In the genomic region with DNA sequence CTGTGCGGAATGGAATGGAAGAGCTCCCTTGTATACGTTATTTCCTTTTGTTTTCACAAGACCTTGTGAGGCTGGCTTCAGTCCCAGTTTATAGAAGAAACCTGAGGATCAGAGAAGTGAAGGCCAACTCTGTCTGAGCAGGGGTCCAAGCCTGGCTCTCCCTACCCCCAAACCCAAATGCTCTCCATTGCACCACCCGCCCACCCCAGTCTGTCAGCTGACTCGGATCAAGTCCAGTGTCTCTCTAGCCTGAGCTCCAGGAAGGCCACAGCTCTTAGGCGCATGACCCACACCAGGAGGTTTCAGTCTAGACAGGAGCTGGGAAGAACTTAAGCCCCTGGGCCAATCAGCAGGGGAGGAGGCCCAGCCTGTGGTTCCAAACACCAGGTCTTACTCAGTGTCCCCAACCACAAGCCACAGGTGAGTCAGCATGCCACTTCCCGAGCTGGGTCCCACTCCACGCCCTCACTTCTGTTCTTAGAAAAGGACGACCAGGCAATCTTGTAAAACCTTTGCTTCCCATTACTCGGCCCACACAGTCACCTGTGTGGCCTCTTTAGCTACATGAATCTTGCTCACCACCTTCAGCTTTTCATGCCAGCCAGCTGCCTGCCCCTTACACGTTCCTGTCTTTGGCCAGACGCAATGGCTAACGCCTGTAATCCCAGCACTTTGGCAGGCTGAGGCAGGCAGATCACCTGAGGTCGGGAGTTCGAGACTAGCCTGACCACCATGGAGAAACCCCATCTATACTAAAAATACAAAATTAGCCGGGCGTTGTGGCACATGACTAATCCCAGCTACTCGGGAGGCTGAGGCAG, we compare ENCODE assay signal across 8 cellular contexts. TPM values are rescaled to one million over a fixed set of nuclear protein-coding genes. Genes with fewer than 3 reads are reported as not detected.
DNase-seq lines count a peak whose midpoint lies in the region; ATAC-seq and TF ChIP-seq lines count a peak whose summit lies in the region.

No MANE protein-coding gene starts in this region.

- intact Hi-C loops in OCI-LY7 (cut with micrococcal nuclease; ENCODE audit: unreplicated experiment): no loop called here
- intact Hi-C loops in Right ventricle myocardium superior (cut with DNase I): no loop called here
- intact Hi-C loops in uterus (cut with DNase I; ENCODE audit: low total_unique reads): no loop called here

- H3K9me2 ChIP-seq in OCI-LY7 (ENCODE audit: insufficient read depth, low read length): no peaks in the 10 kb centered on the region

- POLR2A ChIA-PET in OCI-LY7 (lab: Charles Lee): interaction anchor here (1.1 to 2.8 kb wide), 8 partner anchors 9 to 53 kb away, joined by 3 to 16 read pairs (median 5); partner anchors contain the start of gene CKLF

- DNase-seq in ELR (ENCODE audit: low read depth) (peak; percentile 93), OCI-LY7 (ENCODE audit: low spot score) (peak; percentile 14), activated T-helper 1 cell treated with Interleukin-2 at 50 U/mL for 16 hours (ENCODE audit: low read depth) (peak; percentile 81), Right ventricle myocardium superior (peak; percentile 69), uterus (no peak), NCI-H524 (lab: John Stamatoyannopoulos, UW) (no peak)
- peak; percentile 86 for DNase-seq in stimulated activated CD4-positive, alpha-beta T cell treated with anti-CD3 and anti-CD28 coated beads, Interleukin-4, amount 100 ng/mL, for 1 hour

- no peak overlapping the region for H3K27ac ChIP-seq in OCI-LY7 (ENCODE audit: low read depth, low read length, poor library complexity, severe bottlenecking)
- peak overlapping the region in 1 of 2 donors; percentile 23 for H3K27ac ChIP-seq in uterus

- no TSS peak for BruUV-seq in OCI-LY7 (replicated peaks; lab: Mats Ljungman, UMichigan)

- H3K4me3 ChIP-seq in OCI-LY7 (ENCODE audit: low read depth, low read length, poor library complexity, severe bottlenecking): no peak overlapping the region
- no peak overlapping the region for H3K4me3 ChIP-seq in uterus

- no peaks in the 10 kb centered on the region for H3K27me3 ChIP-seq in uterus

- H3K36me3 ChIP-seq in OCI-LY7 (ENCODE audit: insufficient read depth, low read length) (no peaks in the 10 kb centered on the region), uterus (no peaks in the 10 kb centered on the region)

- H2AFZ ChIP-seq in OCI-LY7 (ENCODE audit: low read length): no peak overlapping the region

- TF ChIP-seq CTCF in OCI-LY7 (conservative IDR thresholded peaks at IDR 0.05; ENCODE audit: low read length) (no peak), uterus (IDR thresholded peaks at IDR 0.05) (no peak)

- H4K20me1 ChIP-seq in OCI-LY7 (ENCODE audit: insufficient read depth, low read length): no peaks in the 10 kb centered on the region

- ATAC-seq in HG02610 (IDR thresholded peaks at IDR 0.05; ENCODE audit: unreplicated experiment): peak; percentile 85
- ATAC-seq in Right ventricle myocardium superior (ENCODE audit: poor library complexity): no peak

- TF ChIP-seq POLR2A in uterus (IDR thresholded peaks at IDR 0.05): no peak

- no peaks in the 10 kb centered on the region for H3K79me2 ChIP-seq in OCI-LY7 (ENCODE audit: insufficient read depth, low read depth, low read length)

- H3K9me3 ChIP-seq in OCI-LY7 (ENCODE audit: low read length) (no peaks in the 10 kb centered on the region), uterus (no peaks in the 10 kb centered on the region)

- CTCF ChIA-PET in OCI-LY7 (lab: Charles Lee; ENCODE audit: unreplicated experiment): interaction anchor here (1.0 to 1.1 kb wide), 2 partner anchors 26 to 86 kb away, joined by 3 read pairs; no protein-coding TSS in a partner anchor

- H3K4me1 ChIP-seq in OCI-LY7 (ENCODE audit: insufficient read depth, low read length, poor library complexity, severe bottlenecking) (peaks cover 64% of the 10 kb centered on the region), uterus (peaks cover 0 to 7% of the 10 kb centered on the region in 2 donors)

- H3K4me2 ChIP-seq in OCI-LY7 (ENCODE audit: low read length): no peak overlapping the region

RNA-seq across cellular contexts. Expression of gene TK2, which starts 27.8 kb away (rescaled TPM):
- 0.06 and 0.08 TPM in 2 replicates for total RNA-seq in OCI-LY7 (2014; rRNA removed; shearing (Covaris generic))
- total RNA-seq in OCI-LY7 (2022) (1.9 and 2.4 TPM in 2 replicates), Right ventricle myocardium superior (19.5 TPM), uterus (10 to 100 TPM; 13.6 to 52.6 (median 39.2) TPM)

RNA-seq across cellular contexts. Expression of gene CKLF, which starts 30.2 kb away (rescaled TPM):
- 56.6 and 58.3 TPM in 2 replicates for total RNA-seq in OCI-LY7 (2014; rRNA removed; shearing (Covaris generic))
- total RNA-seq in OCI-LY7 (2022) (98.7 and 109 TPM in 2 replicates), Right ventricle myocardium superior (10.4 TPM), uterus (100 to 1,000 TPM in 1 of 4 donors, 10 to 100 TPM in 3; 31.3 to 118 (median 68.6) TPM)

RNA-seq across cellular contexts. Expression of gene CMTM1, which starts 44.1 kb away (rescaled TPM):
- total RNA-seq in OCI-LY7 (2014; rRNA removed; shearing (Covaris generic)): 3.8 and 8.5 TPM in 2 replicates
- 10.6 and 10.7 TPM in 2 replicates for total RNA-seq in OCI-LY7 (2022)
- total RNA-seq in Right ventricle myocardium superior: 1.3 TPM
- 1 to 10 TPM in 2 of 4 donors, not detected in 2; 5.0 to 5.3 TPM for total RNA-seq in uterus

RNA-seq across cellular contexts. Expression of gene CMTM2, which starts 57.1 kb away (rescaled TPM):
- 0.19 TPM in 1 of 2 replicates, not detected in the other for total RNA-seq in OCI-LY7 (2014; rRNA removed; shearing (Covaris generic))
- total RNA-seq in OCI-LY7 (2022) (0.91 TPM in 1 of 2 replicates, not detected in the other), Right ventricle myocardium superior (0.46 TPM), uterus (1 to 10 TPM in 1 of 4 donors, not detected in 3; 1.2 TPM)

Comparison
In these comparisons a context has a peak if more than half of its experiments do, and no peak if none do; other contexts are left out.
1. DNase-seq: peak in ELR (single experiment), OCI-LY7 (single experiment), activated T-helper 1 cell treated with Interleukin-2 at 50 U/mL for 16 hours (single experiment), Right ventricle myocardium superior (single experiment) and stimulated activated CD4-positive, alpha-beta T cell treated with anti-CD3 and anti-CD28 coated beads, Interleukin-4, amount 100 ng/mL, for 1 hour (single experiment); none in uterus (0 of 2) and NCI-H524 (0 of 2).